1 cellular context compared by ENCODE assay signal in genomic region chr20:50153500-50154377, GRCh38.
TF ChIP-seq lines count a peak whose summit lies in the region.

TSS of gene PEDS1 (minus strand) at chr20:50153723. CDS start at chr20:50153637, 86 bp downstream.

TF ChIP-seq in HepG2, 621 proteins besides CTCF, POLR2A, EP300 and RAD21 (continued from another document and continues in another):
- TF ChIP-seq, protein P1, sequence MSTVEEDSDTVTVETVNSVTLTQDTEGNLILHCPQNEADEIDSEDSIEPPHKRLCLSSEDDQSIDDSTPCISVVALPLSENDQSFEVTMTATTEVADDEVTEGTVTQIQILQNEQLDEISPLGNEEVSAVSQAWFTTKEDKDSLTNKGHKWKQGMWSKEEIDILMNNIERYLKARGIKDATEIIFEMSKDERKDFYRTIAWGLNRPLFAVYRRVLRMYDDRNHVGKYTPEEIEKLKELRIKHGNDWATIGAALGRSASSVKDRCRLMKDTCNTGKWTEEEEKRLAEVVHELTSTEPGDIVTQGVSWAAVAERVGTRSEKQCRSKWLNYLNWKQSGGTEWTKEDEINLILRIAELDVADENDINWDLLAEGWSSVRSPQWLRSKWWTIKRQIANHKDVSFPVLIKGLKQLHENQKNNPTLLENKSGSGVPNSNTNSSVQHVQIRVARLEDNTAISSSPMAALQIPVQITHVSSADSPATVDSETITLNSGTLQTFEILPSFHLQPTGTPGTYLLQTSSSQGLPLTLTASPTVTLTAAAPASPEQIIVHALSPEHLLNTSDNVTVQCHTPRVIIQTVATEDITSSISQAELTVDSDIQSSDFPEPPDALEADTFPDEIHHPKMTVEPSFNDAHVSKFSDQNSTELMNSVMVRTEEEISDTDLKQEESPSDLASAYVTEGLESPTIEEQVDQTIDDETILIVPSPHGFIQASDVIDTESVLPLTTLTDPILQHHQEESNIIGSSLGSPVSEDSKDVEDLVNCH (CRISPR knock-in tag; IDR thresholded peaks at IDR 0.05): peak; percentile 80
- no peak for TF ChIP-seq ZNF674 (CRISPR knock-in tag; IDR thresholded peaks at IDR 0.05; ENCODE audit: low read depth)
- TF ChIP-seq ZNF724P (CRISPR knock-in tag; IDR thresholded peaks at IDR 0.05; ENCODE audit: borderline replicate concordance): peak; percentile 81; the same call in 1 of the 2 replicates
- peak; percentile 86 for TF ChIP-seq ATF6 (CRISPR knock-in tag; conservative IDR thresholded peaks at IDR 0.05)
- peak; percentile 99 for TF ChIP-seq ZIK1 (CRISPR knock-in tag; IDR thresholded peaks at IDR 0.05; ENCODE audit: borderline replicate concordance, low read depth)
- TF ChIP-seq ZNF17 (CRISPR knock-in tag; IDR thresholded peaks at IDR 0.05): no peak
- peak; percentile 98 for TF ChIP-seq ZFY (CRISPR knock-in tag; IDR thresholded peaks at IDR 0.05)
- TF ChIP-seq, protein P2, sequence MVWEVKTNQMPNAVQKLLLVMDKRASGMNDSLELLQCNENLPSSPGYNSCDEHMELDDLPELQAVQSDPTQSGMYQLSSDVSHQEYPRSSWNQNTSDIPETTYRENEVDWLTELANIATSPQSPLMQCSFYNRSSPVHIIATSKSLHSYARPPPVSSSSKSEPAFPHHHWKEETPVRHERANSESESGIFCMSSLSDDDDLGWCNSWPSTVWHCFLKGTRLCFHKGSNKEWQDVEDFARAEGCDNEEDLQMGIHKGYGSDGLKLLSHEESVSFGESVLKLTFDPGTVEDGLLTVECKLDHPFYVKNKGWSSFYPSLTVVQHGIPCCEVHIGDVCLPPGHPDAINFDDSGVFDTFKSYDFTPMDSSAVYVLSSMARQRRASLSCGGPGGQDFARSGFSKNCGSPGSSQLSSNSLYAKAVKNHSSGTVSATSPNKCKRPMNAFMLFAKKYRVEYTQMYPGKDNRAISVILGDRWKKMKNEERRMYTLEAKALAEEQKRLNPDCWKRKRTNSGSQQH (CRISPR knock-in tag; IDR thresholded peaks at IDR 0.05; ENCODE audit: low read depth): peak; percentile 83
- TF ChIP-seq, protein P3, sequence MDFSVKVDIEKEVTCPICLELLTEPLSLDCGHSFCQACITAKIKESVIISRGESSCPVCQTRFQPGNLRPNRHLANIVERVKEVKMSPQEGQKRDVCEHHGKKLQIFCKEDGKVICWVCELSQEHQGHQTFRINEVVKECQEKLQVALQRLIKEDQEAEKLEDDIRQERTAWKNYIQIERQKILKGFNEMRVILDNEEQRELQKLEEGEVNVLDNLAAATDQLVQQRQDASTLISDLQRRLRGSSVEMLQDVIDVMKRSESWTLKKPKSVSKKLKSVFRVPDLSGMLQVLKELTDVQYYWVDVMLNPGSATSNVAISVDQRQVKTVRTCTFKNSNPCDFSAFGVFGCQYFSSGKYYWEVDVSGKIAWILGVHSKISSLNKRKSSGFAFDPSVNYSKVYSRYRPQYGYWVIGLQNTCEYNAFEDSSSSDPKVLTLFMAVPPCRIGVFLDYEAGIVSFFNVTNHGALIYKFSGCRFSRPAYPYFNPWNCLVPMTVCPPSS (IDR thresholded peaks at IDR 0.05): no peak
- TF ChIP-seq XBP1 (CRISPR knock-in tag; IDR thresholded peaks at IDR 0.05): peak; percentile 69; the same call in 1 of the 2 replicates
- peak; percentile 88; the same call in 1 of the 2 replicates for TF ChIP-seq ZNF260 (CRISPR knock-in tag; IDR thresholded peaks at IDR 0.05; ENCODE audit: borderline replicate concordance, low read depth)
- peak; percentile 99 for TF ChIP-seq SRY (CRISPR knock-in tag; IDR thresholded peaks at IDR 0.05)
- TF ChIP-seq ZEB1 (IDR thresholded peaks at IDR 0.05; ENCODE audit: insufficient replicate concordance, low read depth): no peak
- peak; percentile 79 for TF ChIP-seq ZNF609 (CRISPR knock-in tag; IDR thresholded peaks at IDR 0.05; ENCODE audit: borderline replicate concordance)
- peak; percentile 66 for TF ChIP-seq DRAP1 (CRISPR knock-in tag; IDR thresholded peaks at IDR 0.05)
- no peak for TF ChIP-seq PLRG1 (conservative IDR thresholded peaks at IDR 0.05)
- TF ChIP-seq ZNF839 (CRISPR knock-in tag; IDR thresholded peaks at IDR 0.05; ENCODE audit: borderline replicate concordance): no peak
- no peak for TF ChIP-seq SMARCE1 (IDR thresholded peaks at IDR 0.05; ENCODE audit: borderline replicate concordance)
- TF ChIP-seq MEIS1 (CRISPR knock-in tag; IDR thresholded peaks at IDR 0.05; ENCODE audit: borderline replicate concordance): peak; percentile 95
- TF ChIP-seq MXI1 (IDR thresholded peaks at IDR 0.05; ENCODE audit: borderline replicate concordance, low read depth, low read length): peak; percentile 94; the same call in 2 of the 3 replicates
- peak; percentile 93 for TF ChIP-seq IKZF4 (CRISPR knock-in tag; IDR thresholded peaks at IDR 0.05; ENCODE audit: borderline replicate concordance, low read depth, not compliant biosample characterization)
- TF ChIP-seq ZNF235 (CRISPR knock-in tag; IDR thresholded peaks at IDR 0.05; ENCODE audit: borderline replicate concordance): peak; percentile 98
- peak; percentile 95 for TF ChIP-seq ZNF329 (CRISPR knock-in tag; IDR thresholded peaks at IDR 0.05; ENCODE audit: low read depth)
- peak; percentile 96 for TF ChIP-seq ZNF30 (CRISPR knock-in tag; IDR thresholded peaks at IDR 0.05)
- TF ChIP-seq FOXP1 (IDR thresholded peaks at IDR 0.05): no peak
- no peak for TF ChIP-seq FOXP1 (CRISPR knock-in tag; IDR thresholded peaks at IDR 0.05)
- peak in 1 of 2 experiments; percentile 90; a peak in 3 of 4 replicates for TF ChIP-seq KLF16 (CRISPR knock-in tag; IDR thresholded peaks at IDR 0.05)
- no peak; the same call in 1 of the 2 replicates for TF ChIP-seq ZFP36L2 (CRISPR knock-in tag; IDR thresholded peaks at IDR 0.05)
- TF ChIP-seq, protein P4, sequence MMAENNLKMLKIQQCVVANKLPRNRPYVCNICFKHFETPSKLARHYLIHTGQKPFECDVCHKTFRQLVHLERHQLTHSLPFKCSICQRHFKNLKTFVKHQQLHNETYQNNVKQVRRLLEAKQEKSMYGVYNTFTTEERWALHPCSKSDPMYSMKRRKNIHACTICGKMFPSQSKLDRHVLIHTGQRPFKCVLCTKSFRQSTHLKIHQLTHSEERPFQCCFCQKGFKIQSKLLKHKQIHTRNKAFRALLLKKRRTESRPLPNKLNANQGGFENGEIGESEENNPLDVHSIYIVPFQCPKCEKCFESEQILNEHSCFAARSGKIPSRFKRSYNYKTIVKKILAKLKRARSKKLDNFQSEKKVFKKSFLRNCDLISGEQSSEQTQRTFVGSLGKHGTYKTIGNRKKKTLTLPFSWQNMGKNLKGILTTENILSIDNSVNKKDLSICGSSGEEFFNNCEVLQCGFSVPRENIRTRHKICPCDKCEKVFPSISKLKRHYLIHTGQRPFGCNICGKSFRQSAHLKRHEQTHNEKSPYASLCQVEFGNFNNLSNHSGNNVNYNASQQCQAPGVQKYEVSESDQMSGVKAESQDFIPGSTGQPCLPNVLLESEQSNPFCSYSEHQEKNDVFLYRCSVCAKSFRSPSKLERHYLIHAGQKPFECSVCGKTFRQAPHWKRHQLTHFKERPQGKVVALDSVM (CRISPR knock-in tag; IDR thresholded peaks at IDR 0.05): 0 out of 2 replicates have a peak, but pooled peaks have one; percentile 8
- peak; percentile 61; the same call in 1 of the 2 replicates for TF ChIP-seq DR1 (CRISPR knock-in tag; IDR thresholded peaks at IDR 0.05)
- TF ChIP-seq ZNF362 (CRISPR knock-in tag; IDR thresholded peaks at IDR 0.05; ENCODE audit: borderline replicate concordance): no peak
- peak; percentile 78 for TF ChIP-seq CBX1 (IDR thresholded peaks at IDR 0.05; ENCODE audit: low read depth)
- 0 out of 2 replicates have a peak, but pooled peaks have one; percentile 1 for TF ChIP-seq ZC3H4 (CRISPR knock-in tag; IDR thresholded peaks at IDR 0.05; ENCODE audit: borderline replicate concordance)
- TF ChIP-seq GFI1 (CRISPR knock-in tag; IDR thresholded peaks at IDR 0.05; ENCODE audit: borderline replicate concordance): peak; percentile 58; the same call in 1 of the 2 replicates
- TF ChIP-seq ZNF878 (CRISPR knock-in tag; IDR thresholded peaks at IDR 0.05): 0 out of 2 replicates have a peak, but pooled peaks have one; percentile 57
- 0 out of 2 replicates have a peak, but pooled peaks have one; percentile 3 for TF ChIP-seq SIX4 (CRISPR knock-in tag; IDR thresholded peaks at IDR 0.05)
- no peak; the same call in 1 of the 2 replicates for TF ChIP-seq ZBTB3 (CRISPR knock-in tag; IDR thresholded peaks at IDR 0.05; ENCODE audit: borderline replicate concordance, low read depth)
- TF ChIP-seq, protein P5, sequence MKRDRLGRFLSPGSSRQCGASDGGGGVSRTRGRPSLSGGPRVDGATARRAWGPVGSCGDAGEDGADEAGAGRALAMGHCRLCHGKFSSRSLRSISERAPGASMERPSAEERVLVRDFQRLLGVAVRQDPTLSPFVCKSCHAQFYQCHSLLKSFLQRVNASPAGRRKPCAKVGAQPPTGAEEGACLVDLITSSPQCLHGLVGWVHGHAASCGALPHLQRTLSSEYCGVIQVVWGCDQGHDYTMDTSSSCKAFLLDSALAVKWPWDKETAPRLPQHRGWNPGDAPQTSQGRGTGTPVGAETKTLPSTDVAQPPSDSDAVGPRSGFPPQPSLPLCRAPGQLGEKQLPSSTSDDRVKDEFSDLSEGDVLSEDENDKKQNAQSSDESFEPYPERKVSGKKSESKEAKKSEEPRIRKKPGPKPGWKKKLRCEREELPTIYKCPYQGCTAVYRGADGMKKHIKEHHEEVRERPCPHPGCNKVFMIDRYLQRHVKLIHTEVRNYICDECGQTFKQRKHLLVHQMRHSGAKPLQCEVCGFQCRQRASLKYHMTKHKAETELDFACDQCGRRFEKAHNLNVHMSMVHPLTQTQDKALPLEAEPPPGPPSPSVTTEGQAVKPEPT (CRISPR knock-in tag; IDR thresholded peaks at IDR 0.05; ENCODE audit: low read depth): peak; percentile 93; the same call in 1 of the 2 replicates
- TF ChIP-seq ZNF747 (CRISPR knock-in tag; IDR thresholded peaks at IDR 0.05; ENCODE audit: borderline replicate concordance): peak; percentile 53; the same call in 1 of the 2 replicates
